8 cellular contexts compared by ENCODE assay signal in genomic region chr3:108222813-108223307, GRCh38. TPM values are rescaled to one million over a fixed set of nuclear protein-coding genes. Genes with fewer than 3 reads are reported as not detected.
A peak's percentile ranks its signal among the peaks of the same experiment; 100 is the strongest.
DNase-seq lines count a peak whose midpoint lies in the region; ATAC-seq, FAIRE-seq and TF ChIP-seq lines count a peak whose summit lies in the region.

No MANE protein-coding gene starts in this region.

- peaks cover 0 to 19% of the 10 kb centered on the region in 2 donors for H3K36me3 Mint-ChIP-seq in CD4-positive, alpha-beta memory T cell
- H3K36me3 Mint-ChIP-seq in type B pancreatic cell: no peaks in the 10 kb centered on the region

- intact Hi-C loops in CD4-positive, alpha-beta memory T cell (cut with micrococcal nuclease): loop anchor here (1.0 to 5.0 kb wide), 9 partner anchors 69 to 1584 kb away; partner anchors contain the start of genes CD47 and TRAT1
- intact Hi-C loops in K562 (cut with micrococcal nuclease): no loop called here

- POLR2A ChIA-PET in CD4-positive, alpha-beta memory T cell (lab: Charles Lee; ENCODE audit: partially characterized antibody): interaction anchor here (0.6 to 6.1 kb wide), 28 partner anchors 9 to 382 kb away, joined by 3 to 133 read pairs (median 4); partner anchors contain the start of genes CD47, CIP2A, DZIP3 and HHLA2
- POLR2A ChIA-PET in K562 (lab: Yijun Ruan, JAX): interaction anchor here (0.6 to 1.0 kb wide), 3 partner anchors 77 to 187 kb away, joined by 3 read pairs; no protein-coding TSS in a partner anchor

- FAIRE-seq in K562 (lab: Jason Lieb, UNC): peak; percentile 68

- H3K9me3 ChIP-seq in CD4-positive, alpha-beta memory T cell (ENCODE audit: control insufficient read depth in 1 of 2, low read length in 2 of 2): no peaks in the 10 kb centered on the region
- no peaks in the 10 kb centered on the region for H3K9me3 ChIP-seq in HUES48 (ENCODE audit: control insufficient read depth, insufficient read depth, low read length)
- no peaks in the 10 kb centered on the region for H3K9me3 ChIP-seq in K562 (replicated peaks; ENCODE audit: control insufficient read depth, insufficient read depth, low read depth, low read length)
- H3K9me3 ChIP-seq in liver (ENCODE audit: control insufficient read depth in 4 of 4, low read length in 3 of 4): no peaks in the 10 kb centered on the region

- H3K36me3 ChIP-seq in CD4-positive, alpha-beta memory T cell (ENCODE audit: insufficient read depth, low read length): no peaks in the 10 kb centered on the region
- peaks cover 5% of the 10 kb centered on the region; the same call in 1 of the 2 replicates for H3K36me3 ChIP-seq in HUES48 (ENCODE audit: control insufficient read depth, insufficient read depth, low read length)
- H3K36me3 ChIP-seq in K562 (ENCODE audit: control insufficient read depth, insufficient read depth, low read length): no peaks in the 10 kb centered on the region
- H3K36me3 ChIP-seq in liver (ENCODE audit: control insufficient read depth in 4 of 4, insufficient read depth in 3 of 4, low read depth in 1 of 4, low read length in 3 of 4): no peaks in the 10 kb centered on the region

- H3K4me1 ChIP-seq in CD4-positive, alpha-beta memory T cell (ENCODE audit: insufficient read depth, low read length): peaks cover 49% of the 10 kb centered on the region
- H3K4me1 ChIP-seq in HUES48 (ENCODE audit: control insufficient read depth, insufficient read depth, low read length) (peaks cover 16% of the 10 kb centered on the region), K562 (replicated peaks in 1 of 2; ENCODE audit: control insufficient read depth in 2 of 2, insufficient read depth in 2 of 2, low read length in 2 of 2) (peaks cover 4 to 6% of the 10 kb centered on the region in 2 experiments; a peak in 2 of 5 replicates), liver (ENCODE audit: control insufficient read depth in 4 of 4, insufficient read depth in 4 of 4, low read length in 3 of 4) (peaks cover 0 to 14% (median 6%) of the 10 kb centered on the region in 4 donors)

- 0% methylated on average over 4 of the region's 4 CpGs for WGBS in K562 (ENCODE audit: insufficient coverage, low coverage, missing lambda C conversion rate)
- 8% methylated on average over 4 of the region's 4 CpGs for WGBS in liver

- H3K4me3 ChIP-seq in CD4-positive, alpha-beta memory T cell (ENCODE audit: low read length in 2 of 2): peak overlapping the region; percentile 66 to 91
- H3K4me3 ChIP-seq in HUES48 (ENCODE audit: low read depth, low read length) (peak overlapping the region; percentile 89), K562 (peak overlapping the region; percentile 66), liver (ENCODE audit: low read depth in 1 of 3, low read length in 3 of 3) (peak overlapping the region; percentile 74 to 91 (median 78))

- CTCF ChIA-PET in CD4-positive, alpha-beta memory T cell (lab: Charles Lee; ENCODE audit: partially characterized antibody): interaction anchor here (0.6 to 2.1 kb wide), 9 partner anchors 8 to 284 kb away, joined by 3 to 7 read pairs (median 4); no protein-coding TSS in a partner anchor
- CTCF ChIA-PET in K562 (lab: Yijun Ruan, JAX; ENCODE audit: low intra/inter-chr PET ratio): no interaction called here

- H3K27ac Mint-ChIP-seq in CD4-positive, alpha-beta memory T cell: peak overlapping the region; percentile 100
- peak overlapping the region; percentile 98 for H3K27ac Mint-ChIP-seq in type B pancreatic cell

- in situ Hi-C loops in K562 (cut with MboI): no loop called here

- peak overlapping the region; percentile 95 for H3K27ac ChIP-seq in CD4-positive, alpha-beta memory T cell (ENCODE audit: low read depth, low read length)
- H3K27ac ChIP-seq in HUES48 (ENCODE audit: low read depth, low read length) (peak overlapping the region; percentile 44), K562 (ENCODE audit: extremely low read depth, low read depth, low read length) (peak overlapping the region; percentile 63; the same call in 2 of the 3 replicates), liver (ENCODE audit: low read depth in 1 of 2, low read length in 2 of 2) (peak overlapping the region; percentile 10 to 35)

- no peaks in the 10 kb centered on the region for H3K27me3 ChIP-seq in CD4-positive, alpha-beta memory T cell (ENCODE audit: insufficient read depth, low read length)
- H3K27me3 ChIP-seq in HUES48 (ENCODE audit: control insufficient read depth, insufficient read depth, low read length): no peaks in the 10 kb centered on the region
- no peaks in the 10 kb centered on the region for H3K27me3 ChIP-seq in K562 (ENCODE audit: control insufficient read depth in 2 of 2, insufficient read depth in 2 of 2, low read length in 2 of 2)
- no peaks in the 10 kb centered on the region for H3K27me3 ChIP-seq in liver (ENCODE audit: control insufficient read depth in 4 of 4, insufficient read depth in 4 of 4, low read length in 3 of 4)

- peak in 1 of 5 donors; percentile 38 for DNase-seq in CD4-positive, alpha-beta memory T cell
- peak in 1 of 4 experiments; percentile 14 for DNase-seq in K562 (ENCODE audit: extremely low read depth in 1 of 4, low spot score in 3 of 4)
- DNase-seq in type B pancreatic cell (ENCODE audit: extremely low spot score, unreplicated experiment): no peak
- DNase-seq in cerebellar nuclear complex (lab: John Stamatoyannopoulos, UW): no peak
- DNase-seq in activated CD4-positive, alpha-beta T cell treated with anti-CD3 and anti-CD28 coated beads for 48 hours: no peak

- TF ChIP-seq CTCF in K562 (IDR thresholded peaks at IDR 0.05 in 2 of 3, conservative IDR thresholded peaks at IDR 0.05 in 1 of 3; ENCODE audit: insufficient read depth in 2 of 3, low read depth in 1 of 3, low read length in 3 of 3) (no peak), liver (IDR thresholded peaks at IDR 0.05; ENCODE audit: low read depth, low read length, missing input control) (no peak), type B pancreatic cell (conservative IDR thresholded peaks at IDR 0.05) (no peak)

- no peak for TF ChIP-seq POLR2A in K562 (conservative IDR thresholded peaks at IDR 0.05)

- BruUV-seq in K562 (replicated peaks; lab: Mats Ljungman, UMichigan): TSS peak; percentile 92

- no peaks in the 10 kb centered on the region for H3K9me1 ChIP-seq in K562 (ENCODE audit: control insufficient read depth, insufficient read depth, low read length)

- peak overlapping the region; percentile 95 for H2AFZ ChIP-seq in K562 (ENCODE audit: low read depth, low read length)

- TF ChIP-seq RAD21 in K562 (CRISPR knock-in tag; conservative IDR thresholded peaks at IDR 0.05 in 1 of 2, IDR thresholded peaks at IDR 0.05 in 1 of 2) (no peak), liver (IDR thresholded peaks at IDR 0.05) (no peak)

- no peaks in the 10 kb centered on the region for H3K79me2 ChIP-seq in K562 (ENCODE audit: control insufficient read depth, insufficient read depth, low read length)

- H3K4me2 ChIP-seq in K562 (ENCODE audit: insufficient read depth, low read length): peak overlapping the region; percentile 85

- ATAC-seq in K562: peak; percentile 26
- ATAC-seq in GM21717 (IDR thresholded peaks at IDR 0.05; ENCODE audit: unreplicated experiment): no peak

- H3K27me3 Mint-ChIP-seq in CD4-positive, alpha-beta memory T cell: peaks cover 0 to 1% of the 10 kb centered on the region in 2 donors
- H3K27me3 Mint-ChIP-seq in type B pancreatic cell: no peaks in the 10 kb centered on the region

- no peaks in the 10 kb centered on the region for H4K20me1 ChIP-seq in K562 (replicated peaks; ENCODE audit: control insufficient read depth, insufficient read depth, low read length)

- no peak for TF ChIP-seq EP300 in K562 (IDR thresholded peaks at IDR 0.05; ENCODE audit: low read length)

- H3K4me3 Mint-ChIP-seq in CD4-positive, alpha-beta memory T cell: peak overlapping the region; percentile 95 to 99 (median 98)
- H3K4me3 Mint-ChIP-seq in type B pancreatic cell: peak overlapping the region; percentile 99

- peaks cover 37 to 57% (median 47%) of the 10 kb centered on the region in 4 donors for H3K4me1 Mint-ChIP-seq in CD4-positive, alpha-beta memory T cell
- peaks cover 36% of the 10 kb centered on the region for H3K4me1 Mint-ChIP-seq in type B pancreatic cell (ENCODE audit: unreplicated experiment)

- 0 out of 2 replicates have a peak overlapping the region, but pooled peaks have one; percentile 28 for H3K9ac ChIP-seq in HUES48 (ENCODE audit: low read depth, low read length)
- H3K9ac ChIP-seq in K562 (ENCODE audit: insufficient read depth in 1 of 2, low read depth in 2 of 2, low read length in 2 of 2): peak overlapping the region in 1 of 2 experiments; percentile 66; a peak in 3 of 4 replicates
- H3K9ac ChIP-seq in liver (ENCODE audit: low read depth in 1 of 2, low read length in 2 of 2): peak overlapping the region; percentile 17 to 90

- H3K9me3 Mint-ChIP-seq in CD4-positive, alpha-beta memory T cell: peaks cover 0 to 1% (median 0%) of the 10 kb centered on the region in 8 donors
- H3K9me3 Mint-ChIP-seq in type B pancreatic cell: no peaks in the 10 kb centered on the region

TF ChIP-seq in K562, 482 proteins besides CTCF, POLR2A, EP300 and RAD21 (continues in another document):
- TF ChIP-seq MYC (IDR thresholded peaks at IDR 0.05; ENCODE audit: low read depth, low read length): no peak
- no peak for TF ChIP-seq MYC (CRISPR knock-in tag; IDR thresholded peaks at IDR 0.05; ENCODE audit: borderline replicate concordance, low read depth)

RNA-seq across cellular contexts. Expression of gene IFT57, which starts 0.6 kb away (rescaled TPM):
- 10 to 100 TPM; 24.1 to 26.1 TPM for total RNA-seq in CD4-positive, alpha-beta memory T cell
- 10 to 100 TPM; 50.9 to 55.2 TPM for polyA plus RNA-seq in CD4-positive, alpha-beta memory T cell
- total RNA-seq in K562 (2011; cell fraction: chromatin; rRNA removed; ENCODE audit: low replicate concordance): 4.7 and 9.7 TPM in 2 replicates
- 2.3 and 3.9 TPM in 2 replicates for total RNA-seq in K562 (2011; cell fraction: nucleolus; rRNA removed)
- 3.1 and 8.5 TPM in 2 replicates for total RNA-seq in K562 (2011; cell fraction: nucleoplasm; rRNA removed)
- total RNA-seq in K562 (2014; rRNA removed): 9.9 and 18.4 TPM in 2 replicates
- 9.0 and 9.7 TPM in 2 replicates for total RNA-seq in K562 (2014; rRNA removed; fragmentation: Illumina TruSeq; extraction: Trizol)
- 10.1 and 13.0 TPM in 2 replicates for total RNA-seq in K562 (2015; rRNA removed; fragmentation: Illumina TruSeq; extraction: Trizol)
- total RNA-seq in K562 (2021): 10.9 and 12.9 TPM in 2 replicates
- 15.3 and 20.1 TPM in 2 replicates for polyA plus RNA-seq in K562 (2011; rRNA removed)
- 7.0 and 9.5 TPM in 2 replicates for polyA plus RNA-seq in K562 (2011; cell fraction: cytosol; rRNA removed)
- 9.3 and 12.3 TPM in 2 replicates for polyA plus RNA-seq in K562 (2011; cell fraction: nucleus; rRNA removed)
- 10.4 and 10.9 TPM in 2 replicates for polyA plus RNA-seq in K562 (2012)
- 9.7 and 10.6 TPM in 2 replicates for polyA plus RNA-seq in K562 (2014; fragmentation: Illumina TruSeq; extraction: Trizol)
- polyA plus RNA-seq in K562 (2014; fragmentation: Nextera tagmentation; extraction: Ambion mirVana): 1 to 10 TPM; 1.5 to 2.1 TPM
- 9.6 and 15.1 TPM in 2 replicates for polyA plus RNA-seq in K562 (2014; rRNA removed)
- polyA minus RNA-seq in K562 (2011; rRNA and poly(A)+ RNA removed): 10.4 and 12.3 TPM in 2 replicates
- polyA minus RNA-seq in K562 (2011; cell fraction: cytosol; rRNA and poly(A)+ RNA removed): 14.7 and 15.6 TPM in 2 replicates
- 10.4 and 20.4 TPM in 2 replicates for polyA minus RNA-seq in K562 (2011; cell fraction: nucleus; rRNA and poly(A)+ RNA removed)
- 1 to 10 TPM; 5.9 to 9.2 TPM for total RNA-seq in liver
- 1 to 10 TPM; 5.2 to 8.8 TPM for polyA plus RNA-seq in liver
- 77.0 and 95.7 TPM in 2 replicates for total RNA-seq in type B pancreatic cell (ENCODE audit: low replicate concordance)

Comparison
In these comparisons a context has a peak if more than half of its experiments do, and no peak if none do; other contexts are left out.
1. H3K27ac ChIP-seq: peak in every context shown above with its lines; median percentile 95 in CD4-positive, alpha-beta memory T cell; 63 in K562; 44 in HUES48; 22 in liver.